Comparison of ENCODE assay signal across 18 cellular contexts in the genomic region with DNA sequence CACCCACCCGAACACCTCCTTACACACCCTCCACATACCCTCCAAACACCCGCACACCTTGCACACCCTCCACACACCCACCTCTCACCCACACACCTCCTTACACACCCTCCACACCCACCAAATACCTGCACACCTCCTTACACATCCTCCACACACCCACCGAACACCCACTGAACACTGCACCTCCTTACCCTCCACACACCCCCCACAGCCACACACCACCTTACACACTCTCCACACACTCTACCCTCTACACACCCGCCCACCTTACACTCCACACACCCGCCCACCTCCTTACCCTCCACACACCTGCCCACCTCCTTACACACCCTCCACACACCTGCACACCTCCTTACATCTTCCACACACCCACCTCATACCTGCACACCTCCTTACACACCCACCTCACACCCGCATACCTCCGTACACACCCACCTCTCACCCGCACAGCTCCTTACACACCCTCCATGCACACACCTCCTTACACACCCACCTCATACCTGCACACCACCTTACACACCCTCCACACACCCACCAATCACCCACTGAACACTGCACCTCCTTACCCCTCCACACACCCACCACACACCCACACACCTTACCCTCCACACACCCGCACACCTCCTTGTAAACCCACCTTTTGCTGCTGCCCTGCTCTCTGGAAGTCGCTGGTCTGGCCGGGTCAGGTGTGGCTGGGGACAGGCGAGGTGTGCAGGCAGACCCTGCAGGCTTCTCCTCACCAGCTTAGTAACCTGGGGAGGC.
"Had no signal": no experiment of that assay in that cellular context is flagged by ENCODE, and none has a peak within 500 bp of the region (broad histone marks: within the 10 kb centered on the region; RNA-seq: fewer than 3 reads in every experiment).

No MANE protein-coding gene starts in this region.

- H3K9me3 Mint-ChIP-seq: activated B cell treated with CpG ODN at 0.5 μM for 24 hours; activated naive CD4-positive, alpha-beta T cell treated with anti-CD3 and anti-CD28 coated beads, Interleukin-2, amount 50 U/mL, for 24 hours; activated T-helper 1 cell treated with anti-CD3 and anti-CD28 coated beads, Interleukin-12 subunit alpha, Interleukin-12 subunit beta, Interleukin-2, Interleukin-4 antibody, amounts not matched to agents 30 ng/mL and 10 ng/mL and 1 ng/mL, durations not matched to agents 14 hours and 24 hours and 36 hours; brain; nephron had no signal

- H3K36me3 Mint-ChIP-seq: activated naive CD4-positive, alpha-beta T cell treated with anti-CD3 and anti-CD28 coated beads, Interleukin-2, amount 50 U/mL, for 24 hours had no signal

- H3K9me3 ChIP-seq: right lobe of liver, spleen, tibial nerve had no signal

- H3K27me3 ChIP-seq: right lobe of liver, spleen, tibial nerve had no signal

- DNase-seq: activated B cell treated with CpG ODN at 0.5 μM for 24 hours; activated CD4-positive, alpha-beta T cell treated with anti-CD3 and anti-CD28 coated beads for 48 hours; activated CD8-positive, alpha-beta T cell treated with anti-CD3 and anti-CD28 coated beads, Interleukin-2, amount 10 ng/mL, durations not matched to agents 7 days and 5 days; amygdala; cerebellar nuclear complex; hippocampal formation; mesenchymal stem cell; occipital lobe; right lobe of liver; stimulated activated CD4-positive, alpha-beta T cell treated with anti-CD3 and anti-CD28 coated beads, Interleukin-1b, Interleukin-23, amount 100 ng/mL, for 48 hours; SW 1271 had no signal

- ATAC-seq: activated CD8-positive, alpha-beta T cell treated with anti-CD3 and anti-CD28 coated beads, Interleukin-2, amount 10 ng/mL, durations not matched to agents 7 days and 5 days; right lobe of liver had no signal

- H3K4me3 Mint-ChIP-seq: activated B cell treated with CpG ODN at 0.5 μM for 24 hours; activated CD8-positive, alpha-beta T cell treated with anti-CD3 and anti-CD28 coated beads, Interleukin-2, amount 10 ng/mL, durations not matched to agents 7 days and 5 days; activated naive CD4-positive, alpha-beta T cell treated with anti-CD3 and anti-CD28 coated beads, Interleukin-2, amount 50 U/mL, for 24 hours; activated T-helper 1 cell treated with anti-CD3 and anti-CD28 coated beads, Interleukin-12 subunit alpha, Interleukin-12 subunit beta, Interleukin-2, Interleukin-4 antibody, amounts not matched to agents 30 ng/mL and 10 ng/mL and 1 ng/mL, durations not matched to agents 14 hours and 24 hours and 36 hours; brain; nephron had no signal

- H3K4me1 Mint-ChIP-seq: activated B cell treated with CpG ODN at 0.5 μM for 24 hours; activated naive CD4-positive, alpha-beta T cell treated with anti-CD3 and anti-CD28 coated beads, Interleukin-2, amount 50 U/mL, for 24 hours had no signal

- H3K27ac ChIP-seq: spleen had no signal

- H3K4me3 ChIP-seq: right lobe of liver, spleen, tibial nerve had no signal

- H3K27me3 Mint-ChIP-seq: activated B cell treated with CpG ODN at 0.5 μM for 24 hours; activated naive CD4-positive, alpha-beta T cell treated with anti-CD3 and anti-CD28 coated beads, Interleukin-2, amount 50 U/mL, for 24 hours; progenitor cell of endocrine pancreas had no signal

- H3K27ac Mint-ChIP-seq: activated B cell treated with CpG ODN at 0.5 μM for 24 hours; activated CD8-positive, alpha-beta T cell treated with anti-CD3 and anti-CD28 coated beads, Interleukin-2, amount 10 ng/mL, durations not matched to agents 7 days and 5 days; activated naive CD4-positive, alpha-beta T cell treated with anti-CD3 and anti-CD28 coated beads, Interleukin-2, amount 50 U/mL, for 24 hours; brain; nephron; progenitor cell of endocrine pancreas had no signal
